1 cellular context compared by ENCODE assay signal in the genomic region with DNA sequence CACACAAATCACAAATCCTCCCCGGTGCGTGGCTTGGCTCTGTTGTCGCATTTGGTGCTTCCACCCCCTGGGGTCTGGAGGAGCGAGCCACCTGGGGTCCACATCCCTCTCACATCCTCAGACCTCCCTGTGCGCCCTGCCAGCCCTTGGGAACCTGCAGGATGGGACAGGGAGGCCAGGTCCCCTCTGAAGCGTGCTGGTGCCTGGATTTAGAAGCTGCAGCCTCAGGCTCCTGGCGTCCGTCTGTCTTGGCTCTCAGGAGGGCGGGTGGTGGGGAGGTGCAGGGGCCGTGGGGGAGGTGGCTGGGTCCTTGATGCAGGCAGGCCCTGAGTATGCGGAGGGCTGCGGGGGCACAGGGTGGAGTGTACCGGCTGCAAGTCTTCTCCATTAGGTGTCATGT.
A peak's percentile ranks its signal among the peaks of the same experiment; 100 is the strongest.
TF ChIP-seq lines count a peak whose summit lies in the region.

No MANE protein-coding gene starts in this region.

TF ChIP-seq in H1, 55 proteins besides CTCF, POLR2A, EP300 and RAD21:
- TF ChIP-seq GTF2F1 (IDR thresholded peaks at IDR 0.05; ENCODE audit: borderline replicate concordance, low read depth, low read length) (no peak), POLR2AphosphoS5 (IDR thresholded peaks at IDR 0.05; ENCODE audit: low read depth, low read length) (peak; percentile 6; the same call in 1 of the 2 replicates)
TF ChIP-seq in H1: peak in this region for 1.
